ENCODE assay signal across 5 cellular contexts in the genomic region with DNA sequence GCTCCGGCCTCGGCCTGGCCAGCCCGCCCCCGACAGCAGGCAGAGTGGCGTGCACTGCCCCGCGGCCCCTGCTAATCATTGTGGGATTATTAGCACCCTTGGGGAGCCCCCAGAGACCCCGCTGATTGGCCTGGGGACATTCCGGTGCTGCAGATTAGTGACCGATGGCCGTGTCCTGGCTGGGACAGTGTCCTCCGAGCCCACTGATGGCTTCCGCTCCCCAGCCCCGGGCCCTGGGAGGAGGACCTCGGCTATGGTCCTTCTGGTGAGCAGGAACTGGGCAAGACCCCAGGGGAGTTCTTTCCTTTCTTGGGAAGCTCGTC. TPM values are rescaled to one million over a fixed set of nuclear protein-coding genes. Genes with fewer than 3 reads are reported as not detected.
"Had no signal": no experiment of that assay in that cellular context is flagged by ENCODE, and none has a peak within 500 bp of the region (broad histone marks: within the 10 kb centered on the region; RNA-seq: fewer than 3 reads in every experiment).

No MANE protein-coding gene starts in this region.

RNA-seq across cellular contexts. Expression of gene CLEC18B, which starts 0.2 kb away (rescaled TPM):
- total RNA-seq: HT1080, IMR-90 had no signal
- polyA plus RNA-seq: GM23248 had no signal

RNA-seq across cellular contexts. Expression of gene NPIPB15, which starts 45.4 kb away (rescaled TPM):
- total RNA-seq: H4, H7, HT1080 had no signal
